ENCODE assay signal across 10 cellular contexts in genomic region chr16:67216612-67217490, GRCh38. TPM values are rescaled to one million over a fixed set of nuclear protein-coding genes. Genes with fewer than 3 reads are reported as not detected.
DNase-seq lines count a peak whose midpoint lies in the region; ATAC-seq, FAIRE-seq and TF ChIP-seq lines count a peak whose summit lies in the region.
"Had no signal": no experiment of that assay in that cellular context is flagged by ENCODE, and none has a peak within 500 bp of the region (broad histone marks: within the 10 kb centered on the region; RNA-seq: fewer than 3 reads in every experiment).

No MANE protein-coding gene starts in this region.

- intact Hi-C loops in K562 (cut with micrococcal nuclease): no loop called here

- in situ Hi-C loops in K562 (cut with MboI): no loop called here

- H3K9me1 ChIP-seq in K562 (ENCODE audit: control insufficient read depth, insufficient read depth, low read length): no peaks in the 10 kb centered on the region

- CTCF ChIA-PET in K562 (lab: Yijun Ruan, JAX; ENCODE audit: low intra/inter-chr PET ratio): no interaction called here

- H3K27me3 Mint-ChIP-seq in osteocyte (ENCODE audit: unreplicated experiment): no peaks in the 10 kb centered on the region
- H3K27me3 Mint-ChIP-seq: CD4-positive, alpha-beta memory T cell; type B pancreatic cell had no signal

- H3K9ac ChIP-seq in K562 (ENCODE audit: insufficient read depth in 1 of 2, low read depth in 2 of 2, low read length in 2 of 2) (peak overlapping the region; percentile 33 to 89; a peak in 3 of 4 replicates), muscle layer of colon (ENCODE audit: low read length) (no peak overlapping the region)

- WGBS in K562 (ENCODE audit: insufficient coverage, low coverage, missing lambda C conversion rate): 35% methylated on average over 17 of the region's 18 CpGs

- no peaks in the 10 kb centered on the region for H3K27me3 ChIP-seq in K562 (ENCODE audit: control insufficient read depth in 2 of 2, insufficient read depth in 2 of 2, low read length in 2 of 2)
- no peaks in the 10 kb centered on the region for H3K27me3 ChIP-seq in muscle layer of colon (ENCODE audit: control insufficient read depth in 1 of 2, insufficient read depth in 2 of 2, low read length in 2 of 2)

- peaks cover 18% of the 10 kb centered on the region for H3K36me3 Mint-ChIP-seq in osteocyte (ENCODE audit: unreplicated experiment)
- H3K36me3 Mint-ChIP-seq: type B pancreatic cell had no signal

- DNase-seq in HTR-8/SVneo (ENCODE audit: insufficient read length, low spot score): no peak
- peak; percentile 64 to 83 (median 73) for DNase-seq in K562 (ENCODE audit: extremely low read depth in 1 of 4, low spot score in 3 of 4)
- DNase-seq in osteocyte (ENCODE audit: extremely low spot score, unreplicated experiment): no peak
- DNase-seq: CD4-positive, alpha-beta memory T cell; hippocampal formation; NCI-H82 had no signal

- no peak overlapping the region for H3K27ac Mint-ChIP-seq in osteocyte (ENCODE audit: unreplicated experiment)
- H3K27ac Mint-ChIP-seq: type B pancreatic cell had no signal

- TF ChIP-seq RAD21 in K562 (CRISPR knock-in tag; conservative IDR thresholded peaks at IDR 0.05 in 1 of 2, IDR thresholded peaks at IDR 0.05 in 1 of 2): no peak

- H3K79me2 ChIP-seq in K562 (ENCODE audit: control insufficient read depth, insufficient read depth, low read length): no peaks in the 10 kb centered on the region

- FAIRE-seq in HTR-8/SVneo (lab: Jason Lieb, UNC): peak; percentile 42
- FAIRE-seq in K562 (lab: Jason Lieb, UNC): peak; percentile 93

- H3K4me3 ChIP-seq in K562 (no peak overlapping the region), muscle layer of colon (ENCODE audit: low read depth in 1 of 2, low read length in 2 of 2) (no peak overlapping the region)

- H4K20me1 ChIP-seq in K562 (replicated peaks; ENCODE audit: control insufficient read depth, insufficient read depth, low read length): no peaks in the 10 kb centered on the region

- peak overlapping the region; percentile 42 for H3K27ac ChIP-seq in K562 (ENCODE audit: extremely low read depth, low read depth, low read length)
- peak overlapping the region; percentile 44 for H3K27ac ChIP-seq in muscle layer of colon (ENCODE audit: low read depth, low read length)

- ATAC-seq in K562 (peak; percentile 89), HG02884 (IDR thresholded peaks at IDR 0.05; ENCODE audit: unreplicated experiment) (no peak), GM21529 (IDR thresholded peaks at IDR 0.05; ENCODE audit: unreplicated experiment) (no peak)

- TF ChIP-seq POLR2A in K562 (conservative IDR thresholded peaks at IDR 0.05): no peak

- H3K4me3 Mint-ChIP-seq in osteocyte (ENCODE audit: unreplicated experiment): no peak overlapping the region
- H3K4me3 Mint-ChIP-seq: CD4-positive, alpha-beta memory T cell; type B pancreatic cell had no signal

- peak overlapping the region; percentile 64 for H3K4me2 ChIP-seq in K562 (ENCODE audit: insufficient read depth, low read length)

- no peaks in the 10 kb centered on the region for H3K9me3 Mint-ChIP-seq in osteocyte (ENCODE audit: unreplicated experiment)
- H3K9me3 Mint-ChIP-seq: CD4-positive, alpha-beta memory T cell; type B pancreatic cell had no signal

- H3K4me1 Mint-ChIP-seq in osteocyte (ENCODE audit: unreplicated experiment): no peaks in the 10 kb centered on the region

- 0 out of 2 replicates have a peak, but pooled peaks have one; percentile 31 for TF ChIP-seq EP300 in K562 (IDR thresholded peaks at IDR 0.05; ENCODE audit: low read length)

- H2AFZ ChIP-seq in K562 (ENCODE audit: low read depth, low read length): peak overlapping the region; percentile 94

- H3K36me3 ChIP-seq in K562 (ENCODE audit: control insufficient read depth, insufficient read depth, low read length) (no peaks in the 10 kb centered on the region), muscle layer of colon (ENCODE audit: insufficient read depth, low read length) (no peaks in the 10 kb centered on the region)

- H3K4me1 ChIP-seq in K562 (replicated peaks in 1 of 2; ENCODE audit: control insufficient read depth in 2 of 2, insufficient read depth in 2 of 2, low read length in 2 of 2): peaks cover 20 to 24% of the 10 kb centered on the region in 2 experiments
- no peaks in the 10 kb centered on the region for H3K4me1 ChIP-seq in muscle layer of colon (ENCODE audit: insufficient read depth, low read length)

- POLR2A ChIA-PET in K562 (lab: Yijun Ruan, JAX): interaction anchor here (0.6 to 3.1 kb wide), 6 partner anchors 9 to 20 kb away, joined by 3 to 21 read pairs (median 4); partner anchors contain the start of gene TMEM208

- H3K9me3 ChIP-seq in K562 (replicated peaks; ENCODE audit: control insufficient read depth, insufficient read depth, low read depth, low read length) (no peaks in the 10 kb centered on the region), muscle layer of colon (ENCODE audit: low read length) (no peaks in the 10 kb centered on the region)

- TF ChIP-seq CTCF in K562 (IDR thresholded peaks at IDR 0.05 in 2 of 3, conservative IDR thresholded peaks at IDR 0.05 in 1 of 3; ENCODE audit: insufficient read depth in 2 of 3, low read depth in 1 of 3, low read length in 3 of 3): no peak
- TF ChIP-seq CTCF in osteocyte (IDR thresholded peaks at IDR 0.05): no peak

- no TSS peak for BruUV-seq in K562 (replicated peaks; lab: Mats Ljungman, UMichigan)

RNA-seq across cellular contexts. Expression of gene TMEM208, which starts 10.1 kb away (rescaled TPM):
- total RNA-seq in K562 (2011; cell fraction: chromatin; rRNA removed; ENCODE audit: low replicate concordance): 63.5 and 134 TPM in 2 replicates
- total RNA-seq in K562 (2011; cell fraction: nucleolus; rRNA removed): 154 and 182 TPM in 2 replicates
- total RNA-seq in K562 (2011; cell fraction: nucleoplasm; rRNA removed): 105 and 122 TPM in 2 replicates
- total RNA-seq in K562 (2014; rRNA removed): 43.6 and 46.8 TPM in 2 replicates
- 25.2 and 31.8 TPM in 2 replicates for total RNA-seq in K562 (2014; rRNA removed; fragmentation: Illumina TruSeq; extraction: Trizol)
- 33.3 and 37.4 TPM in 2 replicates for total RNA-seq in K562 (2015; rRNA removed; fragmentation: Illumina TruSeq; extraction: Trizol)
- 46.5 and 54.3 TPM in 2 replicates for total RNA-seq in K562 (2021)
- polyA plus RNA-seq in K562 (2011; rRNA removed): 55.8 and 67.8 TPM in 2 replicates
- polyA plus RNA-seq in K562 (2011; cell fraction: cytosol; rRNA removed): 113 and 129 TPM in 2 replicates
- 65.0 and 95.7 TPM in 2 replicates for polyA plus RNA-seq in K562 (2011; cell fraction: nucleus; rRNA removed)
- 48.4 and 51.3 TPM in 2 replicates for polyA plus RNA-seq in K562 (2012)
- 54.1 and 61.7 TPM in 2 replicates for polyA plus RNA-seq in K562 (2014; fragmentation: Illumina TruSeq; extraction: Trizol)
- polyA plus RNA-seq in K562 (2014; fragmentation: Nextera tagmentation; extraction: Ambion mirVana): 100 to 1,000 TPM; 233 to 239 TPM
- polyA plus RNA-seq in K562 (2014; rRNA removed): 64.4 and 72.6 TPM in 2 replicates
- 48.1 and 54.8 TPM in 2 replicates for polyA minus RNA-seq in K562 (2011; rRNA and poly(A)+ RNA removed)
- 21.3 and 27.6 TPM in 2 replicates for polyA minus RNA-seq in K562 (2011; cell fraction: cytosol; rRNA and poly(A)+ RNA removed)
- polyA minus RNA-seq in K562 (2011; cell fraction: nucleus; rRNA and poly(A)+ RNA removed): 32.0 and 42.5 TPM in 2 replicates
- total RNA-seq in osteocyte: 41.0 and 44.5 TPM in 2 replicates

RNA-seq across cellular contexts. Expression of gene ELMO3, which starts 17.9 kb away (rescaled TPM):
- total RNA-seq in K562 (2011; cell fraction: chromatin; rRNA removed; ENCODE audit: low replicate concordance): 12.1 and 42.9 TPM in 2 replicates
- total RNA-seq in K562 (2011; cell fraction: nucleolus; rRNA removed): 32.0 and 40.1 TPM in 2 replicates
- 12.4 and 17.4 TPM in 2 replicates for total RNA-seq in K562 (2011; cell fraction: nucleoplasm; rRNA removed)
- total RNA-seq in K562 (2014; rRNA removed) (1.9 and 3.1 TPM in 2 replicates), K562 (2014; rRNA removed; fragmentation: Illumina TruSeq; extraction: Trizol) (0.48 and 0.58 TPM in 2 replicates), K562 (2015; rRNA removed; fragmentation: Illumina TruSeq; extraction: Trizol) (1.5 and 1.7 TPM in 2 replicates), K562 (2021) (3.9 and 4.6 TPM in 2 replicates), osteocyte (1.7 and 2.1 TPM in 2 replicates)
- polyA plus RNA-seq in K562 (2011; rRNA removed) (2.5 and 4.0 TPM in 2 replicates), K562 (2014; fragmentation: Illumina TruSeq; extraction: Trizol) (0.82 and 1.3 TPM in 2 replicates), K562 (2014; fragmentation: Nextera tagmentation; extraction: Ambion mirVana) (under 1 TPM; 0.04 to 0.06 TPM), K562 (2014; rRNA removed) (5.1 and 5.2 TPM in 2 replicates)
- polyA plus RNA-seq in K562 (2011; cell fraction: cytosol; rRNA removed): 2.2 and 3.1 TPM in 2 replicates
- 35.2 and 59.8 TPM in 2 replicates for polyA plus RNA-seq in K562 (2011; cell fraction: nucleus; rRNA removed)
- 3.7 and 5.7 TPM in 2 replicates for polyA plus RNA-seq in K562 (2012)
- 0.51 and 0.53 TPM in 2 replicates for polyA minus RNA-seq in K562 (2011; rRNA and poly(A)+ RNA removed)
- 0.57 and 1.3 TPM in 2 replicates for polyA minus RNA-seq in K562 (2011; cell fraction: cytosol; rRNA and poly(A)+ RNA removed)
- 5.8 and 7.3 TPM in 2 replicates for polyA minus RNA-seq in K562 (2011; cell fraction: nucleus; rRNA and poly(A)+ RNA removed)
- polyA plus RNA-seq: CD4-positive, alpha-beta memory T cell had no signal

RNA-seq across cellular contexts. Expression of gene E2F4, which starts 24.9 kb away (rescaled TPM):
- 211 and 651 TPM in 2 replicates for total RNA-seq in K562 (2011; cell fraction: chromatin; rRNA removed; ENCODE audit: low replicate concordance)
- total RNA-seq in K562 (2011; cell fraction: nucleolus; rRNA removed): 388 and 435 TPM in 2 replicates
- 240 and 280 TPM in 2 replicates for total RNA-seq in K562 (2011; cell fraction: nucleoplasm; rRNA removed)
- total RNA-seq in K562 (2014; rRNA removed) (109 and 145 TPM in 2 replicates), K562 (2014; rRNA removed; fragmentation: Illumina TruSeq; extraction: Trizol) (52.8 and 64.0 TPM in 2 replicates), K562 (2015; rRNA removed; fragmentation: Illumina TruSeq; extraction: Trizol) (105 and 106 TPM in 2 replicates), K562 (2021) (114 and 115 TPM in 2 replicates), osteocyte (40.0 and 43.4 TPM in 2 replicates)
- polyA plus RNA-seq in K562 (2011; rRNA removed) (83.4 and 101 TPM in 2 replicates), K562 (2014; fragmentation: Illumina TruSeq; extraction: Trizol) (127 and 129 TPM in 2 replicates), K562 (2014; fragmentation: Nextera tagmentation; extraction: Ambion mirVana) (10 to 100 TPM in 1 of 2 experiments, 1 to 10 TPM in 1; 9.7 to 18.9 TPM), K562 (2014; rRNA removed) (139 and 150 TPM in 2 replicates)
- 110 and 215 TPM in 2 replicates for polyA plus RNA-seq in K562 (2011; cell fraction: cytosol; rRNA removed)
- polyA plus RNA-seq in K562 (2011; cell fraction: nucleus; rRNA removed): 277 and 411 TPM in 2 replicates
- polyA plus RNA-seq in K562 (2012): 96.3 and 105 TPM in 2 replicates
- polyA minus RNA-seq in K562 (2011; rRNA and poly(A)+ RNA removed): 61.7 and 80.1 TPM in 2 replicates
- 51.9 and 58.9 TPM in 2 replicates for polyA minus RNA-seq in K562 (2011; cell fraction: cytosol; rRNA and poly(A)+ RNA removed)
- polyA minus RNA-seq in K562 (2011; cell fraction: nucleus; rRNA and poly(A)+ RNA removed): 108 and 112 TPM in 2 replicates

RNA-seq across cellular contexts. Expression of gene EXOC3L1, which starts 26.9 kb away (rescaled TPM):
- not detected in 2 replicates for total RNA-seq in K562 (2011; cell fraction: chromatin; rRNA removed; ENCODE audit: low replicate concordance)
- not detected in 2 replicates for total RNA-seq in K562 (2011; cell fraction: nucleolus; rRNA removed)
- not detected in 2 replicates for total RNA-seq in K562 (2011; cell fraction: nucleoplasm; rRNA removed)
- total RNA-seq in K562 (2014; rRNA removed): 0.12 TPM in 1 of 2 replicates, not detected in the other
- total RNA-seq in K562 (2014; rRNA removed; fragmentation: Illumina TruSeq; extraction: Trizol): not detected in 2 replicates
- total RNA-seq in K562 (2015; rRNA removed; fragmentation: Illumina TruSeq; extraction: Trizol): not detected in 2 replicates
- not detected in 2 replicates for total RNA-seq in K562 (2021)
- 0.08 TPM in 1 of 2 replicates, not detected in the other for polyA plus RNA-seq in K562 (2011; rRNA removed)
- polyA plus RNA-seq in K562 (2011; cell fraction: cytosol; rRNA removed): 0.04 and 0.12 TPM in 2 replicates
- 0.11 TPM in 1 of 2 replicates, not detected in the other for polyA plus RNA-seq in K562 (2011; cell fraction: nucleus; rRNA removed)
- polyA plus RNA-seq in K562 (2012): 0.10 and 0.11 TPM in 2 replicates
- polyA plus RNA-seq in K562 (2014; fragmentation: Illumina TruSeq; extraction: Trizol): not detected in 2 replicates
- polyA plus RNA-seq in K562 (2014; fragmentation: Nextera tagmentation; extraction: Ambion mirVana): not detected
- not detected in 2 replicates for polyA plus RNA-seq in K562 (2014; rRNA removed)
- polyA minus RNA-seq in K562 (2011; rRNA and poly(A)+ RNA removed): not detected in 2 replicates
- polyA minus RNA-seq in K562 (2011; cell fraction: cytosol; rRNA and poly(A)+ RNA removed): not detected in 2 replicates
- not detected in 2 replicates for polyA minus RNA-seq in K562 (2011; cell fraction: nucleus; rRNA and poly(A)+ RNA removed)
- total RNA-seq in osteocyte: not detected in 2 replicates
- total RNA-seq: CD4-positive, alpha-beta memory T cell had no signal

RNA-seq across cellular contexts. Expression of gene FHOD1, which starts 30.4 kb away (rescaled TPM):
- 215 and 563 TPM in 2 replicates for total RNA-seq in K562 (2011; cell fraction: chromatin; rRNA removed; ENCODE audit: low replicate concordance)
- total RNA-seq in K562 (2011; cell fraction: nucleolus; rRNA removed): 341 and 352 TPM in 2 replicates
- total RNA-seq in K562 (2011; cell fraction: nucleoplasm; rRNA removed): 210 and 234 TPM in 2 replicates
- total RNA-seq in K562 (2014; rRNA removed) (47.9 and 57.6 TPM in 2 replicates), K562 (2014; rRNA removed; fragmentation: Illumina TruSeq; extraction: Trizol) (16.2 and 26.9 TPM in 2 replicates), K562 (2015; rRNA removed; fragmentation: Illumina TruSeq; extraction: Trizol) (21.1 and 21.8 TPM in 2 replicates), K562 (2021) (113 and 126 TPM in 2 replicates), osteocyte (60.0 and 71.7 TPM in 2 replicates)
- polyA plus RNA-seq in K562 (2011; rRNA removed) (32.3 and 65.2 TPM in 2 replicates), K562 (2014; fragmentation: Illumina TruSeq; extraction: Trizol) (48.2 and 49.9 TPM in 2 replicates), K562 (2014; fragmentation: Nextera tagmentation; extraction: Ambion mirVana) (10 to 100 TPM; 18.7 to 19.2 TPM), K562 (2014; rRNA removed) (63.0 and 63.7 TPM in 2 replicates)
- polyA plus RNA-seq in K562 (2011; cell fraction: cytosol; rRNA removed): 33.8 and 42.7 TPM in 2 replicates
- polyA plus RNA-seq in K562 (2011; cell fraction: nucleus; rRNA removed): 385 and 440 TPM in 2 replicates
- 73.5 and 82.7 TPM in 2 replicates for polyA plus RNA-seq in K562 (2012)
- polyA minus RNA-seq in K562 (2011; rRNA and poly(A)+ RNA removed): 19.6 and 21.8 TPM in 2 replicates
- polyA minus RNA-seq in K562 (2011; cell fraction: cytosol; rRNA and poly(A)+ RNA removed): 36.4 and 51.4 TPM in 2 replicates
- polyA minus RNA-seq in K562 (2011; cell fraction: nucleus; rRNA and poly(A)+ RNA removed): 49.3 and 53.6 TPM in 2 replicates

Comparison
In these comparisons a context has a peak if more than half of its experiments do, and no peak if none do; other contexts are left out.
1. DNase-seq: peak in K562 (4 of 4); none in HTR-8/SVneo (single experiment) and osteocyte (single experiment).